Comparison of ENCODE assay signal across 28 cellular contexts in genomic region chr1:24918370-24918769, GRCh38. TPM values are rescaled to one million over a fixed set of nuclear protein-coding genes. Genes with fewer than 3 reads are reported as not detected.
DNase-seq lines count a peak whose midpoint lies in the region; ATAC-seq lines count a peak whose summit lies in the region.
"Had no signal": no experiment of that assay in that cellular context is flagged by ENCODE, and none has a peak within 500 bp of the region (broad histone marks: within the 10 kb centered on the region; RNA-seq: fewer than 3 reads in every experiment).

No MANE protein-coding gene starts in this region.

- POLR2A ChIA-PET in activated CD4-positive, alpha-beta memory T cell treated with anti-CD3 and anti-CD28 coated beads, Interleukin-2, amount 10 ng/mL, durations not matched to agents 7 days and 5 days (lab: Charles Lee): interaction anchor here (3.2 kb wide), 1 partner anchor 9 kb away, joined by 22 read pairs; no protein-coding TSS in a partner anchor

- no peak overlapping the region for H3K4me3 Mint-ChIP-seq in activated CD4-positive, alpha-beta memory T cell treated with anti-CD3 and anti-CD28 coated beads, Interleukin-2, amount 10 ng/mL, durations not matched to agents 7 days and 5 days
- H3K4me3 Mint-ChIP-seq in central memory CD8-positive, alpha-beta T cell: peak overlapping the region; percentile 68
- H3K4me3 Mint-ChIP-seq in stimulated activated naive B cell treated with anti-CD40 and anti-IgM and Interleukin-4, amounts not matched to agents 10 μg/mL and 1 μg/mL and 100 μg/mL, for 72 hours: peak overlapping the region in 1 of 2 donors; percentile 23
- H3K4me3 Mint-ChIP-seq: mesothelial cell of epicardium, nephron had no signal

- no peaks in the 10 kb centered on the region for H3K27me3 Mint-ChIP-seq in activated CD4-positive, alpha-beta memory T cell treated with anti-CD3 and anti-CD28 coated beads, Interleukin-2, amount 10 ng/mL, durations not matched to agents 7 days and 5 days
- no peaks in the 10 kb centered on the region for H3K27me3 Mint-ChIP-seq in central memory CD8-positive, alpha-beta T cell
- no peaks in the 10 kb centered on the region for H3K27me3 Mint-ChIP-seq in stimulated activated naive B cell treated with anti-CD40 and anti-IgM and Interleukin-4, amounts not matched to agents 10 μg/mL and 1 μg/mL and 100 μg/mL, for 72 hours

- peaks cover 91% of the 10 kb centered on the region for H3K4me1 Mint-ChIP-seq in activated CD4-positive, alpha-beta memory T cell treated with anti-CD3 and anti-CD28 coated beads, Interleukin-2, amount 10 ng/mL, durations not matched to agents 7 days and 5 days
- peaks cover 76% of the 10 kb centered on the region for H3K4me1 Mint-ChIP-seq in central memory CD8-positive, alpha-beta T cell
- peaks cover 50 to 77% of the 10 kb centered on the region in 2 donors for H3K4me1 Mint-ChIP-seq in stimulated activated naive B cell treated with anti-CD40 and anti-IgM and Interleukin-4, amounts not matched to agents 10 μg/mL and 1 μg/mL and 100 μg/mL, for 72 hours

- H3K27ac Mint-ChIP-seq in activated naive CD4-positive, alpha-beta T cell treated with anti-CD3 and anti-CD28 coated beads, Interleukin-2, amount 50 U/mL, for 72 hours: peak overlapping the region; percentile 81 to 84
- peak overlapping the region; percentile 38 for H3K27ac Mint-ChIP-seq in activated CD4-positive, alpha-beta memory T cell treated with anti-CD3 and anti-CD28 coated beads, Interleukin-2, amount 10 ng/mL, durations not matched to agents 7 days and 5 days
- peak overlapping the region; percentile 100 for H3K27ac Mint-ChIP-seq in central memory CD8-positive, alpha-beta T cell (ENCODE audit: low read depth)
- peak overlapping the region; percentile 75 for H3K27ac Mint-ChIP-seq in stimulated activated naive B cell treated with anti-CD40 and anti-IgM and Interleukin-4, amounts not matched to agents 10 μg/mL and 1 μg/mL and 100 μg/mL, for 72 hours
- H3K27ac Mint-ChIP-seq: mesothelial cell of epicardium, nephron had no signal

- no peak for DNase-seq in activated naive CD4-positive, alpha-beta T cell treated with anti-CD3 and anti-CD28 coated beads, Interleukin-2, amount 50 U/mL, for 72 hours (ENCODE audit: low spot score in 2 of 2)
- no peak for DNase-seq in activated naive CD4-positive, alpha-beta T cell (lab: John Stamatoyannopoulos, UW)
- DNase-seq in activated CD4-positive, alpha-beta memory T cell treated with anti-CD3 and anti-CD28 coated beads, Interleukin-2, amount 10 ng/mL, durations not matched to agents 7 days and 5 days: no peak
- no peak for DNase-seq in central memory CD8-positive, alpha-beta T cell (ENCODE audit: low spot score in 2 of 2)
- DNase-seq in stimulated activated naive B cell treated with anti-CD40 and anti-IgM and Interleukin-4, amounts not matched to agents 10 μg/mL and 1 μg/mL and 100 μg/mL, for 72 hours: no peak
- DNase-seq: activated CD4-positive, alpha-beta T cell treated with anti-CD3 and anti-CD28 coated beads, Interleukin-2, amount 50 U/mL, for 48 hours; activated T-cell treated with anti-CD3 and anti-CD28 coated beads, Interleukin-2, amount 50 U/mL, for 48 hours; C1 segment of cervical spinal cord; colonic mucosa; esophagus squamous epithelium; GM23248; hippocampal formation; left ventricle myocardium superior; NCI-H2081; NCI-H226; NCI-H748 treated with DMSO at 0.1 percent for 48 hours; spleen; stimulated activated CD4-positive, alpha-beta T cell treated with anti-CD3 and anti-CD28 coated beads, Interleukin-4, amount 100 ng/mL, for 1 hour; stomach; tibial artery had no signal

- peaks cover 27 to 30% of the 10 kb centered on the region in 2 donors for H3K36me3 Mint-ChIP-seq in activated naive CD4-positive, alpha-beta T cell treated with anti-CD3 and anti-CD28 coated beads, Interleukin-2, amount 50 U/mL, for 72 hours
- peaks cover 92% of the 10 kb centered on the region for H3K36me3 Mint-ChIP-seq in activated CD4-positive, alpha-beta memory T cell treated with anti-CD3 and anti-CD28 coated beads, Interleukin-2, amount 10 ng/mL, durations not matched to agents 7 days and 5 days (ENCODE audit: low read depth)
- H3K36me3 Mint-ChIP-seq in central memory CD8-positive, alpha-beta T cell (ENCODE audit: insufficient read depth): peaks cover 88% of the 10 kb centered on the region
- peaks cover 61 to 71% of the 10 kb centered on the region in 2 donors for H3K36me3 Mint-ChIP-seq in stimulated activated naive B cell treated with anti-CD40 and anti-IgM and Interleukin-4, amounts not matched to agents 10 μg/mL and 1 μg/mL and 100 μg/mL, for 72 hours
- H3K36me3 Mint-ChIP-seq: mesothelial cell of epicardium had no signal

- no peak for ATAC-seq in activated naive CD4-positive, alpha-beta T cell treated with anti-CD3 and anti-CD28 coated beads, Interleukin-2, amount 50 U/mL, for 72 hours
- ATAC-seq in central memory CD8-positive, alpha-beta T cell (replicated peaks; ENCODE audit: extremely low read depth, poor library complexity, severe bottlenecking): no peak
- ATAC-seq in stimulated activated naive B cell treated with anti-CD40 and anti-IgM and Interleukin-4, amounts not matched to agents 10 μg/mL and 1 μg/mL and 100 μg/mL, for 72 hours (replicated peaks): no peak
- ATAC-seq in GM21723 (IDR thresholded peaks at IDR 0.05; ENCODE audit: unreplicated experiment) (no peak), GM21381 (IDR thresholded peaks at IDR 0.05; ENCODE audit: unreplicated experiment) (no peak), GM21367 (IDR thresholded peaks at IDR 0.05; ENCODE audit: unreplicated experiment) (no peak)
- ATAC-seq: left ventricle myocardium superior, pancreas had no signal

- no peaks in the 10 kb centered on the region for H3K9me3 Mint-ChIP-seq in activated naive CD4-positive, alpha-beta T cell treated with anti-CD3 and anti-CD28 coated beads, Interleukin-2, amount 50 U/mL, for 72 hours
- no peaks in the 10 kb centered on the region for H3K9me3 Mint-ChIP-seq in activated CD4-positive, alpha-beta memory T cell treated with anti-CD3 and anti-CD28 coated beads, Interleukin-2, amount 10 ng/mL, durations not matched to agents 7 days and 5 days
- no peaks in the 10 kb centered on the region for H3K9me3 Mint-ChIP-seq in central memory CD8-positive, alpha-beta T cell
- no peaks in the 10 kb centered on the region for H3K9me3 Mint-ChIP-seq in stimulated activated naive B cell treated with anti-CD40 and anti-IgM and Interleukin-4, amounts not matched to agents 10 μg/mL and 1 μg/mL and 100 μg/mL, for 72 hours
- H3K9me3 Mint-ChIP-seq: mesothelial cell of epicardium, nephron had no signal

- CTCF ChIA-PET in activated CD4-positive, alpha-beta memory T cell treated with anti-CD3 and anti-CD28 coated beads, Interleukin-2, amount 10 ng/mL, durations not matched to agents 7 days and 5 days (lab: Charles Lee): interaction anchor here (1.2 kb wide), 1 partner anchor 119 kb away, joined by 3 read pairs; no protein-coding TSS in a partner anchor

RNA-seq across cellular contexts. Expression of gene RUNX3, which starts 11.7 kb away (rescaled TPM):
- total RNA-seq in activated naive CD4-positive, alpha-beta T cell treated with anti-CD3 and anti-CD28 coated beads, Interleukin-2, amount 50 U/mL, for 72 hours: 100 to 1,000 TPM; 119 to 136 TPM
- total RNA-seq in activated CD4-positive, alpha-beta memory T cell treated with anti-CD3 and anti-CD28 coated beads, Interleukin-2, amount 10 ng/mL, durations not matched to agents 7 days and 5 days: 100 to 1,000 TPM; 177 to 183 TPM
- total RNA-seq: frontal cortex, MCF 10A had no signal

Comparison
In these comparisons a context has a peak if more than half of its experiments do, and no peak if none do; other contexts are left out.
1. H3K27ac Mint-ChIP-seq: peak in every context shown above with its lines; median percentile 100 in central memory CD8-positive, alpha-beta T cell; 82 in activated naive CD4-positive, alpha-beta T cell treated with anti-CD3 and anti-CD28 coated beads, Interleukin-2, amount 50 U/mL, for 72 hours; 75 in stimulated activated naive B cell treated with anti-CD40 and anti-IgM and Interleukin-4, amounts not matched to agents 10 μg/mL and 1 μg/mL and 100 μg/mL, for 72 hours; 38 in activated CD4-positive, alpha-beta memory T cell treated with anti-CD3 and anti-CD28 coated beads, Interleukin-2, amount 10 ng/mL, durations not matched to agents 7 days and 5 days.